Comparison of ENCODE assay signal across 11 cellular contexts in genomic region chr7:129052441-129052840, GRCh38. TPM values are rescaled to one million over a fixed set of nuclear protein-coding genes. Genes with fewer than 3 reads are reported as not detected.
DNase-seq lines count a peak whose midpoint lies in the region; ATAC-seq, FAIRE-seq and TF ChIP-seq lines count a peak whose summit lies in the region.
"Had no signal": no experiment of that assay in that cellular context is flagged by ENCODE, and none has a peak within 500 bp of the region (broad histone marks: within the 10 kb centered on the region; RNA-seq: fewer than 3 reads in every experiment).

No MANE protein-coding gene starts in this region.

- no peaks in the 10 kb centered on the region for H3K9me2 ChIP-seq in OCI-LY7 (ENCODE audit: insufficient read depth, low read length)

- DNase-seq in activated CD4-positive, alpha-beta T cell treated with anti-CD3 and anti-CD28 coated beads, Interleukin-2, amount 10 ng/mL, durations not matched to agents 7 days and 5 days: no peak
- DNase-seq in activated CD4-positive, alpha-beta T cell treated with anti-CD3 and anti-CD28 coated beads for 4 hours: no peak
- DNase-seq in OCI-LY7 (ENCODE audit: low spot score) (no peak), endodermal cell (no peak), heart right ventricle (no peak), H54 (ENCODE audit: insufficient read length, low spot score) (no peak)
- DNase-seq: dorsolateral prefrontal cortex, KG1 had no signal

- H3K27ac ChIP-seq in OCI-LY7 (ENCODE audit: low read depth, low read length, poor library complexity, severe bottlenecking) (no peak overlapping the region), endodermal cell (ENCODE audit: low read depth, low read length) (no peak overlapping the region), heart right ventricle (no peak overlapping the region)
- H3K27ac ChIP-seq: dorsolateral prefrontal cortex had no signal

- BruUV-seq in OCI-LY7 (replicated peaks; lab: Mats Ljungman, UMichigan): no TSS peak

- H2AFZ ChIP-seq in OCI-LY7 (ENCODE audit: low read length): no peak overlapping the region

- CTCF ChIA-PET in activated CD4-positive, alpha-beta T cell treated with anti-CD3 and anti-CD28 coated beads, Interleukin-2, amount 10 ng/mL, durations not matched to agents 7 days and 5 days (lab: Charles Lee): interaction anchor here (1.0 kb wide), 1 partner anchor 11 kb away, joined by 3 read pairs; no protein-coding TSS in a partner anchor
- CTCF ChIA-PET in OCI-LY7 (lab: Charles Lee; ENCODE audit: unreplicated experiment): no interaction called here

- 94 to 100% methylated on average over 1 of the region's 1 CpG for WGBS in endodermal cell (ENCODE audit: insufficient coverage in 1 of 2, insufficient read length in 1 of 2), 2 experiments
- whole genome bisulfite sequencing in heart right ventricle, 2 donors: 87 to 93% methylated on average over 1 of the region's 1 CpG

- H3K4me2 ChIP-seq in OCI-LY7 (ENCODE audit: low read length) (peak overlapping the region; percentile 87), skeletal muscle satellite cell (ENCODE audit: low read length) (peak overlapping the region; percentile 33)

- POLR2A ChIA-PET in activated CD4-positive, alpha-beta T cell treated with anti-CD3 and anti-CD28 coated beads, Interleukin-2, amount 10 ng/mL, durations not matched to agents 7 days and 5 days (lab: Charles Lee): interaction anchor here (0.6 kb wide), 1 partner anchor 506 kb away, joined by 4 read pairs; no protein-coding TSS in a partner anchor
- POLR2A ChIA-PET in OCI-LY7 (lab: Charles Lee): interaction anchor here (0.6 to 4.7 kb wide), 6 partner anchors 11 to 189 kb away, joined by 3 to 35 read pairs (median 3); no protein-coding TSS in a partner anchor

- peaks cover 54% of the 10 kb centered on the region for H3K36me3 ChIP-seq in OCI-LY7 (ENCODE audit: insufficient read depth, low read length)
- H3K36me3 ChIP-seq in endodermal cell (ENCODE audit: control insufficient read depth, insufficient read depth, low read length): peaks cover 11% of the 10 kb centered on the region
- H3K36me3 ChIP-seq in skeletal muscle satellite cell (ENCODE audit: insufficient read depth, low read length): no peaks in the 10 kb centered on the region
- H3K36me3 ChIP-seq in heart right ventricle: peaks cover 0 to 25% (median 0%) of the 10 kb centered on the region in 9 donors

- peaks cover 43% of the 10 kb centered on the region for H3K36me3 Mint-ChIP-seq in activated CD4-positive, alpha-beta T cell treated with anti-CD3 and anti-CD28 coated beads, Interleukin-2, amount 10 ng/mL, durations not matched to agents 7 days and 5 days (ENCODE audit: low read depth)
- peaks cover 20% of the 10 kb centered on the region for H3K36me3 Mint-ChIP-seq in endodermal cell (ENCODE audit: low read depth)

- no peak overlapping the region for H3K27ac Mint-ChIP-seq in activated CD4-positive, alpha-beta T cell treated with anti-CD3 and anti-CD28 coated beads, Interleukin-2, amount 10 ng/mL, durations not matched to agents 7 days and 5 days
- no peak overlapping the region for H3K27ac Mint-ChIP-seq in endodermal cell

- no peak overlapping the region for H3K9ac ChIP-seq in endodermal cell (ENCODE audit: extremely low read depth, low read length, poor library complexity, severe bottlenecking)
- H3K9ac ChIP-seq in skeletal muscle satellite cell (ENCODE audit: low read depth, low read length): no peak overlapping the region

- no peak for TF ChIP-seq POLR2A in H54 (IDR thresholded peaks at IDR 0.05; ENCODE audit: low read depth, low read length)

- peaks cover 50% of the 10 kb centered on the region for H3K4me1 Mint-ChIP-seq in activated CD4-positive, alpha-beta T cell treated with anti-CD3 and anti-CD28 coated beads, Interleukin-2, amount 10 ng/mL, durations not matched to agents 7 days and 5 days
- peaks cover 7% of the 10 kb centered on the region for H3K4me1 Mint-ChIP-seq in endodermal cell

- intact Hi-C loops in OCI-LY7 (cut with micrococcal nuclease; ENCODE audit: unreplicated experiment): loop anchor here (5.0 kb wide), 1 partner anchor 95 kb away; no protein-coding TSS in a partner anchor
- intact Hi-C loops in heart right ventricle (cut with DNase I): no loop called here

- peaks cover 70% of the 10 kb centered on the region for H3K79me2 ChIP-seq in OCI-LY7 (ENCODE audit: insufficient read depth, low read depth, low read length)

- H3K9me3 Mint-ChIP-seq in activated CD4-positive, alpha-beta T cell treated with anti-CD3 and anti-CD28 coated beads, Interleukin-2, amount 10 ng/mL, durations not matched to agents 7 days and 5 days: no peaks in the 10 kb centered on the region
- no peaks in the 10 kb centered on the region for H3K9me3 Mint-ChIP-seq in endodermal cell

- H3K4me3 ChIP-seq in OCI-LY7 (ENCODE audit: low read depth, low read length, poor library complexity, severe bottlenecking): peak overlapping the region; percentile 95
- H3K4me3 ChIP-seq in endodermal cell (ENCODE audit: low read length): peak overlapping the region; percentile 98
- H3K4me3 ChIP-seq in skeletal muscle satellite cell (ENCODE audit: low read length): no peak overlapping the region
- H3K4me3 ChIP-seq in heart right ventricle: no peak overlapping the region

- H3K9me3 ChIP-seq in OCI-LY7 (ENCODE audit: low read length): no peaks in the 10 kb centered on the region
- no peaks in the 10 kb centered on the region for H3K9me3 ChIP-seq in endodermal cell (ENCODE audit: control insufficient read depth, low read length)
- H3K9me3 ChIP-seq in skeletal muscle satellite cell (replicated peaks; ENCODE audit: low read length): no peaks in the 10 kb centered on the region
- H3K9me3 ChIP-seq in heart right ventricle: no peaks in the 10 kb centered on the region

- peaks cover 30% of the 10 kb centered on the region for H4K20me1 ChIP-seq in OCI-LY7 (ENCODE audit: insufficient read depth, low read length)

- no peak for ATAC-seq in heart right ventricle
- ATAC-seq in GM21528 (IDR thresholded peaks at IDR 0.05; ENCODE audit: low FRiP score, unreplicated experiment): no peak

- H3K27me3 ChIP-seq in endodermal cell (ENCODE audit: control insufficient read depth, insufficient read depth, low read length, poor library complexity, severe bottlenecking) (no peaks in the 10 kb centered on the region), skeletal muscle satellite cell (ENCODE audit: control insufficient read depth, insufficient read depth, low read length) (no peaks in the 10 kb centered on the region), heart right ventricle (no peaks in the 10 kb centered on the region)
- H3K27me3 ChIP-seq: dorsolateral prefrontal cortex had no signal

- no peaks in the 10 kb centered on the region for H3K27me3 Mint-ChIP-seq in activated CD4-positive, alpha-beta T cell treated with anti-CD3 and anti-CD28 coated beads, Interleukin-2, amount 10 ng/mL, durations not matched to agents 7 days and 5 days
- H3K27me3 Mint-ChIP-seq in endodermal cell (ENCODE audit: insufficient read depth): no peaks in the 10 kb centered on the region

- H3K4me1 ChIP-seq in OCI-LY7 (ENCODE audit: insufficient read depth, low read length, poor library complexity, severe bottlenecking) (peaks cover 48% of the 10 kb centered on the region), endodermal cell (ENCODE audit: control insufficient read depth, insufficient read depth, low read length) (no peaks in the 10 kb centered on the region), skeletal muscle satellite cell (ENCODE audit: control insufficient read depth, insufficient read depth, low read length) (peaks cover 6% of the 10 kb centered on the region), heart right ventricle (peaks cover 0 to 41% (median 35%) of the 10 kb centered on the region in 9 donors)

- TF ChIP-seq CTCF in OCI-LY7 (conservative IDR thresholded peaks at IDR 0.05; ENCODE audit: low read length) (no peak), endodermal cell (conservative IDR thresholded peaks at IDR 0.05) (no peak), heart right ventricle (IDR thresholded peaks at IDR 0.05) (no peak)

- no peak for FAIRE-seq in H54 (lab: Jason Lieb, UNC)
- FAIRE-seq: TTC549 had no signal

- H3K4me3 Mint-ChIP-seq in activated CD4-positive, alpha-beta T cell treated with anti-CD3 and anti-CD28 coated beads, Interleukin-2, amount 10 ng/mL, durations not matched to agents 7 days and 5 days: peak overlapping the region; percentile 94
- peak overlapping the region; percentile 97 for H3K4me3 Mint-ChIP-seq in endodermal cell

RNA-seq across cellular contexts. Expression of gene TNPO3, which starts 2.5 kb away (rescaled TPM):
- 10 to 100 TPM; 44.3 to 48.1 TPM for total RNA-seq in activated CD4-positive, alpha-beta T cell treated with anti-CD3 and anti-CD28 coated beads, Interleukin-2, amount 10 ng/mL, durations not matched to agents 7 days and 5 days
- total RNA-seq in OCI-LY7 (2014; rRNA removed; shearing (Covaris generic)): 51.4 and 55.1 TPM in 2 replicates
- total RNA-seq in OCI-LY7 (2022): 70.6 and 71.7 TPM in 2 replicates
- total RNA-seq in endodermal cell: 10 to 100 TPM; 68.0 to 73.1 TPM
- polyA plus RNA-seq in endodermal cell (2013, experiment 1 of 2): 60.2 TPM
- polyA plus RNA-seq in endodermal cell (2013, experiment 2 of 2): 55.3 TPM
- 48.5 and 50.4 TPM in 2 replicates for total RNA-seq in skeletal muscle satellite cell (2012; rRNA removed)
- 10 to 100 TPM; 26.3 to 37.7 (median 30.4) TPM for total RNA-seq in heart right ventricle
- polyA plus RNA-seq in heart right ventricle: 10 to 100 TPM in 1 of 2 donors, 1 to 10 TPM in 1; 8.0 to 17.5 TPM

Comparison
In these comparisons a context has a peak if more than half of its experiments do, and no peak if none do; other contexts are left out.
1. H3K4me3 ChIP-seq: peak in OCI-LY7 (single experiment) and endodermal cell (single experiment); none in skeletal muscle satellite cell (single experiment) and heart right ventricle (0 of 10).